In the genomic region with DNA sequence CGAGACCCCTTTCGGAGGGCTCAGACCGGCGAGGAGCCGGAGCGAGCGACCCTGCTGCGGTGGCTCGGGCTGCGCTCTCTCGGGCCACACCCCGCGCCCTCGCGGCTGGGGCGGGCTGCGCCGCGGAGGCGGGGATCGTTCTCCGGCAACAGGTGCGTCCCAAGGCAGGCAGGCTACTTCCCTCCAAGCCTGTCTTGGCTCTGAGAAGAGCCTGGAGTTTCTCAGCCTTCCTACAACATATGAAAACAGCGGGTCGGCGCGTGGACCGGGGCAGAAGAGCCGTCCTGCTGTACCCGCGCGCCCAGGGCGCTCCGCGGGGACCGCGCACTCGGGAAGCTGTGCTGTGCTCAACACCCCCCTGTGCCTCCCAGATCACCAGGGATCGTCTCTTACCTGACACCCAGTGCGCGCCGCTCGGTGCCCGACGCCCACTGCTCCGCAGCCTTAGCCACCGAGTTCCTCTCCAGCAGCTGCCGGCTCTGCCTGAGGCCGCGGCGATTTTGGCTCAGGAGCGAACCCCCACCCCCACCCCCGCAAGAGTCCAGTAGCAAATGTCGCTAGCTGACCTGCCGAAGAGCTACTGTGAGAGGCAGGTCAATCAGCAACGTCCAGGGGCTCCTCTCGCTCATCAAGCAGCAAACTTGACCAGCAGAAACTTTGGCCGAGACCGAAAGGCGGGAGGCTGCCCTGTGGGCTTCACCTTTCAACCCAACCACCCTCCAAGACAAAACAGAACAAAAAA, we compare ENCODE assay signal across 1 cellular context.
TF ChIP-seq lines count a peak whose summit lies in the region.

No MANE protein-coding gene starts in this region.

TF ChIP-seq in HepG2, 621 proteins besides CTCF, POLR2A, EP300 and RAD21 (continued from another document and continues in another):
- TF ChIP-seq, protein P1, sequence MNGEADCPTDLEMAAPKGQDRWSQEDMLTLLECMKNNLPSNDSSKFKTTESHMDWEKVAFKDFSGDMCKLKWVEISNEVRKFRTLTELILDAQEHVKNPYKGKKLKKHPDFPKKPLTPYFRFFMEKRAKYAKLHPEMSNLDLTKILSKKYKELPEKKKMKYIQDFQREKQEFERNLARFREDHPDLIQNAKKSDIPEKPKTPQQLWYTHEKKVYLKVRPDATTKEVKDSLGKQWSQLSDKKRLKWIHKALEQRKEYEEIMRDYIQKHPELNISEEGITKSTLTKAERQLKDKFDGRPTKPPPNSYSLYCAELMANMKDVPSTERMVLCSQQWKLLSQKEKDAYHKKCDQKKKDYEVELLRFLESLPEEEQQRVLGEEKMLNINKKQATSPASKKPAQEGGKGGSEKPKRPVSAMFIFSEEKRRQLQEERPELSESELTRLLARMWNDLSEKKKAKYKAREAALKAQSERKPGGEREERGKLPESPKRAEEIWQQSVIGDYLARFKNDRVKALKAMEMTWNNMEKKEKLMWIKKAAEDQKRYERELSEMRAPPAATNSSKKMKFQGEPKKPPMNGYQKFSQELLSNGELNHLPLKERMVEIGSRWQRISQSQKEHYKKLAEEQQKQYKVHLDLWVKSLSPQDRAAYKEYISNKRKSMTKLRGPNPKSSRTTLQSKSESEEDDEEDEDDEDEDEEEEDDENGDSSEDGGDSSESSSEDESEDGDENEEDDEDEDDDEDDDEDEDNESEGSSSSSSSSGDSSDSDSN (CRISPR knock-in tag; IDR thresholded peaks at IDR 0.05), result 0 out of 2 replicates have a peak, but pooled peaks have one; percentile 24
- TF ChIP-seq ZFP36L2 (CRISPR knock-in tag; IDR thresholded peaks at IDR 0.05) (no peak), ZNF430 (CRISPR knock-in tag; IDR thresholded peaks at IDR 0.05) (no peak), TGIF2 (CRISPR knock-in tag; IDR thresholded peaks at IDR 0.05) (no peak), ZNF33A (CRISPR knock-in tag; IDR thresholded peaks at IDR 0.05; ENCODE audit: borderline replicate concordance) (no peak), SYNCRIP (IDR thresholded peaks at IDR 0.05; ENCODE audit: insufficient read depth, low read depth, low read length) (no peak), ZNF501 (CRISPR knock-in tag; IDR thresholded peaks at IDR 0.05) (0 out of 2 replicates have a peak, but pooled peaks have one; percentile 28), ZKSCAN5 (CRISPR knock-in tag; IDR thresholded peaks at IDR 0.05) (no peak), HNRNPL (IDR thresholded peaks at IDR 0.05; ENCODE audit: low read depth, low read length) (no peak), AKAP8 (CRISPR knock-in tag; IDR thresholded peaks at IDR 0.05) (no peak), NFKBIZ (CRISPR knock-in tag; IDR thresholded peaks at IDR 0.05) (no peak), ARID2 (CRISPR knock-in tag; IDR thresholded peaks at IDR 0.05; ENCODE audit: borderline replicate concordance) (no peak), RFX3 (CRISPR knock-in tag; IDR thresholded peaks at IDR 0.05) (no peak), ZSCAN31 (CRISPR knock-in tag; IDR thresholded peaks at IDR 0.05; ENCODE audit: low read depth) (0 out of 2 replicates have a peak, but pooled peaks have one; percentile 40), ATRX (CRISPR knock-in tag; IDR thresholded peaks at IDR 0.05; ENCODE audit: borderline replicate concordance) (no peak), NBN (conservative IDR thresholded peaks at IDR 0.05) (no peak), NR1H2 (CRISPR knock-in tag; IDR thresholded peaks at IDR 0.05; ENCODE audit: borderline replicate concordance, low read depth) (no peak), PHF8 (CRISPR knock-in tag; IDR thresholded peaks at IDR 0.05) (0 out of 2 replicates have a peak, but pooled peaks have one; percentile 38), SMAD3 (CRISPR knock-in tag; IDR thresholded peaks at IDR 0.05) (no peak)
- TF ChIP-seq, protein P2, sequence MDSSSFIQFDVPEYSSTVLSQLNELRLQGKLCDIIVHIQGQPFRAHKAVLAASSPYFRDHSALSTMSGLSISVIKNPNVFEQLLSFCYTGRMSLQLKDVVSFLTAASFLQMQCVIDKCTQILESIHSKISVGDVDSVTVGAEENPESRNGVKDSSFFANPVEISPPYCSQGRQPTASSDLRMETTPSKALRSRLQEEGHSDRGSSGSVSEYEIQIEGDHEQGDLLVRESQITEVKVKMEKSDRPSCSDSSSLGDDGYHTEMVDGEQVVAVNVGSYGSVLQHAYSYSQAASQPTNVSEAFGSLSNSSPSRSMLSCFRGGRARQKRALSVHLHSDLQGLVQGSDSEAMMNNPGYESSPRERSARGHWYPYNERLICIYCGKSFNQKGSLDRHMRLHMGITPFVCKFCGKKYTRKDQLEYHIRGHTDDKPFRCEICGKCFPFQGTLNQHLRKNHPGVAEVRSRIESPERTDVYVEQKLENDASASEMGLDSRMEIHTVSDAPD (CRISPR knock-in tag; IDR thresholded peaks at IDR 0.05), result no peak
- TF ChIP-seq, protein P3, sequence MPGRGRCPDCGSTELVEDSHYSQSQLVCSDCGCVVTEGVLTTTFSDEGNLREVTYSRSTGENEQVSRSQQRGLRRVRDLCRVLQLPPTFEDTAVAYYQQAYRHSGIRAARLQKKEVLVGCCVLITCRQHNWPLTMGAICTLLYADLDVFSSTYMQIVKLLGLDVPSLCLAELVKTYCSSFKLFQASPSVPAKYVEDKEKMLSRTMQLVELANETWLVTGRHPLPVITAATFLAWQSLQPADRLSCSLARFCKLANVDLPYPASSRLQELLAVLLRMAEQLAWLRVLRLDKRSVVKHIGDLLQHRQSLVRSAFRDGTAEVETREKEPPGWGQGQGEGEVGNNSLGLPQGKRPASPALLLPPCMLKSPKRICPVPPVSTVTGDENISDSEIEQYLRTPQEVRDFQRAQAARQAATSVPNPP (CRISPR knock-in tag; IDR thresholded peaks at IDR 0.05), result no peak
- TF ChIP-seq, protein P4, sequence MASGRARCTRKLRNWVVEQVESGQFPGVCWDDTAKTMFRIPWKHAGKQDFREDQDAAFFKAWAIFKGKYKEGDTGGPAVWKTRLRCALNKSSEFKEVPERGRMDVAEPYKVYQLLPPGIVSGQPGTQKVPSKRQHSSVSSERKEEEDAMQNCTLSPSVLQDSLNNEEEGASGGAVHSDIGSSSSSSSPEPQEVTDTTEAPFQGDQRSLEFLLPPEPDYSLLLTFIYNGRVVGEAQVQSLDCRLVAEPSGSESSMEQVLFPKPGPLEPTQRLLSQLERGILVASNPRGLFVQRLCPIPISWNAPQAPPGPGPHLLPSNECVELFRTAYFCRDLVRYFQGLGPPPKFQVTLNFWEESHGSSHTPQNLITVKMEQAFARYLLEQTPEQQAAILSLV (CRISPR knock-in tag; IDR thresholded peaks at IDR 0.05; ENCODE audit: borderline replicate concordance), result peak; percentile 20; the same call in 1 of the 2 replicates
- TF ChIP-seq, protein P5, sequence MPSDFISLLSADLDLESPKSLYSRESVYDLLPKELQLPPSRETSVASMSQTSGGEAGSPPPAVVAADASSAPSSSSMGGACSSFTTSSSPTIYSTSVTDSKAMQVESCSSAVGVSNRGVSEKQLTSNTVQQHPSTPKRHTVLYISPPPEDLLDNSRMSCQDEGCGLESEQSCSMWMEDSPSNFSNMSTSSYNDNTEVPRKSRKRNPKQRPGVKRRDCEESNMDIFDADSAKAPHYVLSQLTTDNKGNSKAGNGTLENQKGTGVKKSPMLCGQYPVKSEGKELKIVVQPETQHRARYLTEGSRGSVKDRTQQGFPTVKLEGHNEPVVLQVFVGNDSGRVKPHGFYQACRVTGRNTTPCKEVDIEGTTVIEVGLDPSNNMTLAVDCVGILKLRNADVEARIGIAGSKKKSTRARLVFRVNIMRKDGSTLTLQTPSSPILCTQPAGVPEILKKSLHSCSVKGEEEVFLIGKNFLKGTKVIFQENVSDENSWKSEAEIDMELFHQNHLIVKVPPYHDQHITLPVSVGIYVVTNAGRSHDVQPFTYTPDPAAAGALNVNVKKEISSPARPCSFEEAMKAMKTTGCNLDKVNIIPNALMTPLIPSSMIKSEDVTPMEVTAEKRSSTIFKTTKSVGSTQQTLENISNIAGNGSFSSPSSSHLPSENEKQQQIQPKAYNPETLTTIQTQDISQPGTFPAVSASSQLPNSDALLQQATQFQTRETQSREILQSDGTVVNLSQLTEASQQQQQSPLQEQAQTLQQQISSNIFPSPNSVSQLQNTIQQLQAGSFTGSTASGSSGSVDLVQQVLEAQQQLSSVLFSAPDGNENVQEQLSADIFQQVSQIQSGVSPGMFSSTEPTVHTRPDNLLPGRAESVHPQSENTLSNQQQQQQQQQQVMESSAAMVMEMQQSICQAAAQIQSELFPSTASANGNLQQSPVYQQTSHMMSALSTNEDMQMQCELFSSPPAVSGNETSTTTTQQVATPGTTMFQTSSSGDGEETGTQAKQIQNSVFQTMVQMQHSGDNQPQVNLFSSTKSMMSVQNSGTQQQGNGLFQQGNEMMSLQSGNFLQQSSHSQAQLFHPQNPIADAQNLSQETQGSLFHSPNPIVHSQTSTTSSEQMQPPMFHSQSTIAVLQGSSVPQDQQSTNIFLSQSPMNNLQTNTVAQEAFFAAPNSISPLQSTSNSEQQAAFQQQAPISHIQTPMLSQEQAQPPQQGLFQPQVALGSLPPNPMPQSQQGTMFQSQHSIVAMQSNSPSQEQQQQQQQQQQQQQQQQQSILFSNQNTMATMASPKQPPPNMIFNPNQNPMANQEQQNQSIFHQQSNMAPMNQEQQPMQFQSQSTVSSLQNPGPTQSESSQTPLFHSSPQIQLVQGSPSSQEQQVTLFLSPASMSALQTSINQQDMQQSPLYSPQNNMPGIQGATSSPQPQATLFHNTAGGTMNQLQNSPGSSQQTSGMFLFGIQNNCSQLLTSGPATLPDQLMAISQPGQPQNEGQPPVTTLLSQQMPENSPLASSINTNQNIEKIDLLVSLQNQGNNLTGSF (CRISPR knock-in tag; IDR thresholded peaks at IDR 0.05), result no peak
- TF ChIP-seq, protein P6, sequence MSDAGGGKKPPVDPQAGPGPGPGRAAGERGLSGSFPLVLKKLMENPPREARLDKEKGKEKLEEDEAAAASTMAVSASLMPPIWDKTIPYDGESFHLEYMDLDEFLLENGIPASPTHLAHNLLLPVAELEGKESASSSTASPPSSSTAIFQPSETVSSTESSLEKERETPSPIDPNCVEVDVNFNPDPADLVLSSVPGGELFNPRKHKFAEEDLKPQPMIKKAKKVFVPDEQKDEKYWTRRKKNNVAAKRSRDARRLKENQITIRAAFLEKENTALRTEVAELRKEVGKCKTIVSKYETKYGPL (CRISPR knock-in tag; IDR thresholded peaks at IDR 0.05), result no peak
- TF ChIP-seq, protein P7, sequence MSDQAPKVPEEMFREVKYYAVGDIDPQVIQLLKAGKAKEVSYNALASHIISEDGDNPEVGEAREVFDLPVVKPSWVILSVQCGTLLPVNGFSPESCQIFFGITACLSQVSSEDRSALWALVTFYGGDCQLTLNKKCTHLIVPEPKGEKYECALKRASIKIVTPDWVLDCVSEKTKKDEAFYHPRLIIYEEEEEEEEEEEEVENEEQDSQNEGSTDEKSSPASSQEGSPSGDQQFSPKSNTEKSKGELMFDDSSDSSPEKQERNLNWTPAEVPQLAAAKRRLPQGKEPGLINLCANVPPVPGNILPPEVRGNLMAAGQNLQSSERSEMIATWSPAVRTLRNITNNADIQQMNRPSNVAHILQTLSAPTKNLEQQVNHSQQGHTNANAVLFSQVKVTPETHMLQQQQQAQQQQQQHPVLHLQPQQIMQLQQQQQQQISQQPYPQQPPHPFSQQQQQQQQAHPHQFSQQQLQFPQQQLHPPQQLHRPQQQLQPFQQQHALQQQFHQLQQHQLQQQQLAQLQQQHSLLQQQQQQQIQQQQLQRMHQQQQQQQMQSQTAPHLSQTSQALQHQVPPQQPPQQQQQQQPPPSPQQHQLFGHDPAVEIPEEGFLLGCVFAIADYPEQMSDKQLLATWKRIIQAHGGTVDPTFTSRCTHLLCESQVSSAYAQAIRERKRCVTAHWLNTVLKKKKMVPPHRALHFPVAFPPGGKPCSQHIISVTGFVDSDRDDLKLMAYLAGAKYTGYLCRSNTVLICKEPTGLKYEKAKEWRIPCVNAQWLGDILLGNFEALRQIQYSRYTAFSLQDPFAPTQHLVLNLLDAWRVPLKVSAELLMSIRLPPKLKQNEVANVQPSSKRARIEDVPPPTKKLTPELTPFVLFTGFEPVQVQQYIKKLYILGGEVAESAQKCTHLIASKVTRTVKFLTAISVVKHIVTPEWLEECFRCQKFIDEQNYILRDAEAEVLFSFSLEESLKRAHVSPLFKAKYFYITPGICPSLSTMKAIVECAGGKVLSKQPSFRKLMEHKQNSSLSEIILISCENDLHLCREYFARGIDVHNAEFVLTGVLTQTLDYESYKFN (CRISPR knock-in tag; conservative IDR thresholded peaks at IDR 0.05), result no peak
- TF ChIP-seq, protein P8, sequence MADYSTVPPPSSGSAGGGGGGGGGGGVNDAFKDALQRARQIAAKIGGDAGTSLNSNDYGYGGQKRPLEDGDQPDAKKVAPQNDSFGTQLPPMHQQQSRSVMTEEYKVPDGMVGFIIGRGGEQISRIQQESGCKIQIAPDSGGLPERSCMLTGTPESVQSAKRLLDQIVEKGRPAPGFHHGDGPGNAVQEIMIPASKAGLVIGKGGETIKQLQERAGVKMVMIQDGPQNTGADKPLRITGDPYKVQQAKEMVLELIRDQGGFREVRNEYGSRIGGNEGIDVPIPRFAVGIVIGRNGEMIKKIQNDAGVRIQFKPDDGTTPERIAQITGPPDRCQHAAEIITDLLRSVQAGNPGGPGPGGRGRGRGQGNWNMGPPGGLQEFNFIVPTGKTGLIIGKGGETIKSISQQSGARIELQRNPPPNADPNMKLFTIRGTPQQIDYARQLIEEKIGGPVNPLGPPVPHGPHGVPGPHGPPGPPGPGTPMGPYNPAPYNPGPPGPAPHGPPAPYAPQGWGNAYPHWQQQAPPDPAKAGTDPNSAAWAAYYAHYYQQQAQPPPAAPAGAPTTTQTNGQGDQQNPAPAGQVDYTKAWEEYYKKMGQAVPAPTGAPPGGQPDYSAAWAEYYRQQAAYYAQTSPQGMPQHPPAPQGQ (CRISPR knock-in tag; IDR thresholded peaks at IDR 0.05; ENCODE audit: borderline replicate concordance), result no peak
- TF ChIP-seq, protein P9, sequence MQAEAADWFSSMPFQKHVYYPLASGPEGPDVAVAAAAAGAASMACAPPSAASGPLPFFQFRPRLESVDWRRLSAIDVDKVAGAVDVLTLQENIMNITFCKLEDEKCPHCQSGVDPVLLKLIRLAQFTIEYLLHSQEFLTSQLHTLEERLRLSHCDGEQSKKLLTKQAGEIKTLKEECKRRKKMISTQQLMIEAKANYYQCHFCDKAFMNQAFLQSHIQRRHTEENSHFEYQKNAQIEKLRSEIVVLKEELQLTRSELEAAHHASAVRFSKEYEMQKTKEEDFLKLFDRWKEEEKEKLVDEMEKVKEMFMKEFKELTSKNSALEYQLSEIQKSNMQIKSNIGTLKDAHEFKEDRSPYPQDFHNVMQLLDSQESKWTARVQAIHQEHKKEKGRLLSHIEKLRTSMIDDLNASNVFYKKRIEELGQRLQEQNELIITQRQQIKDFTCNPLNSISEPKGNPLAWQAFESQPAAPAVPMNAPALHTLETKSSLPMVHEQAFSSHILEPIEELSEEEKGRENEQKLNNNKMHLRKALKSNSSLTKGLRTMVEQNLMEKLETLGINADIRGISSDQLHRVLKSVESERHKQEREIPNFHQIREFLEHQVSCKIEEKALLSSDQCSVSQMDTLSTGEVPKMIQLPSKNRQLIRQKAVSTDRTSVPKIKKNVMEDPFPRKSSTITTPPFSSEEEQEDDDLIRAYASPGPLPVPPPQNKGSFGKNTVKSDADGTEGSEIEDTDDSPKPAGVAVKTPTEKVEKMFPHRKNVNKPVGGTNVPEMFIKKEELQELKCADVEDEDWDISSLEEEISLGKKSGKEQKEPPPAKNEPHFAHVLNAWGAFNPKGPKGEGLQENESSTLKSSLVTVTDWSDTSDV (CRISPR knock-in tag; IDR thresholded peaks at IDR 0.05), result 0 out of 2 replicates have a peak, but pooled peaks have one; percentile 54
- TF ChIP-seq, protein P10, sequence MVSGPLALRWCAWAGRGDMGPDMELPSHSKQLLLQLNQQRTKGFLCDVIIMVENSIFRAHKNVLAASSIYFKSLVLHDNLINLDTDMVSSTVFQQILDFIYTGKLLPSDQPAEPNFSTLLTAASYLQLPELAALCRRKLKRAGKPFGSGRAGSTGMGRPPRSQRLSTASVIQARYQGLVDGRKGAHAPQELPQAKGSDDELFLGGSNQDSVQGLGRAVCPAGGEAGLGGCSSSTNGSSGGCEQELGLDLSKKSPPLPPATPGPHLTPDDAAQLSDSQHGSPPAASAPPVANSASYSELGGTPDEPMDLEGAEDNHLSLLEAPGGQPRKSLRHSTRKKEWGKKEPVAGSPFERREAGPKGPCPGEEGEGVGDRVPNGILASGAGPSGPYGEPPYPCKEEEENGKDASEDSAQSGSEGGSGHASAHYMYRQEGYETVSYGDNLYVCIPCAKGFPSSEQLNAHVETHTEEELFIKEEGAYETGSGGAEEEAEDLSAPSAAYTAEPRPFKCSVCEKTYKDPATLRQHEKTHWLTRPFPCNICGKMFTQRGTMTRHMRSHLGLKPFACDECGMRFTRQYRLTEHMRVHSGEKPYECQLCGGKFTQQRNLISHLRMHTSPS (CRISPR knock-in tag; IDR thresholded peaks at IDR 0.05; ENCODE audit: low read depth), result no peak
